ENCODE assay signal across 14 cellular contexts in genomic region chr2:226790006-226790405, GRCh38. TPM values are rescaled to one million over a fixed set of nuclear protein-coding genes. Genes with fewer than 3 reads are reported as not detected.
DNase-seq lines count a peak whose midpoint lies in the region; ATAC-seq and TF ChIP-seq lines count a peak whose summit lies in the region.
"Had no signal": no experiment of that assay in that cellular context is flagged by ENCODE, and none has a peak within 500 bp of the region (broad histone marks: within the 10 kb centered on the region; RNA-seq: fewer than 3 reads in every experiment).

No MANE protein-coding gene starts in this region.

- H3K36me3 ChIP-seq in adrenal gland (replicated peaks in 1 of 2) (no peaks in the 10 kb centered on the region), liver (ENCODE audit: control insufficient read depth in 4 of 4, insufficient read depth in 3 of 4, low read depth in 1 of 4, low read length in 3 of 4) (peaks cover 0 to 4% (median 0%) of the 10 kb centered on the region in 4 donors), thyroid gland (peaks cover 0 to 2% of the 10 kb centered on the region in 2 donors)
- H3K36me3 ChIP-seq: BLaER1 had no signal

- peak; percentile 28 to 46 for TF ChIP-seq RAD21 in liver (IDR thresholded peaks at IDR 0.05)

- no peak overlapping the region for H3K27ac Mint-ChIP-seq in activated naive CD4-positive, alpha-beta T cell treated with anti-CD3 and anti-CD28 coated beads, Interleukin-2, amount 50 U/mL, for 24 hours
- H3K27ac Mint-ChIP-seq in activated naive CD4-positive, alpha-beta T cell treated with anti-CD3 and anti-CD28 coated beads, Interleukin-2, amount 50 U/mL, for 72 hours = no peak overlapping the region

- no peak for DNase-seq in activated naive CD4-positive, alpha-beta T cell treated with anti-CD3 and anti-CD28 coated beads, Interleukin-2, amount 50 U/mL, for 72 hours (ENCODE audit: low spot score in 2 of 2)
- peak; percentile 58 to 83 (median 78) for DNase-seq in adrenal gland
- no peak for DNase-seq in thyroid gland
- no peak for DNase-seq in head of caudate nucleus
- no peak for DNase-seq in hepatic stellate cell (ENCODE audit: low spot score)
- DNase-seq: activated CD4-positive, alpha-beta T cell treated with anti-CD3 and anti-CD28 coated beads, Interleukin-2, amount 50 U/mL, for 48 hours; foreskin keratinocyte; NCI-H345 had no signal

- H3K9me3 Mint-ChIP-seq in activated naive CD4-positive, alpha-beta T cell treated with anti-CD3 and anti-CD28 coated beads, Interleukin-2, amount 50 U/mL, for 24 hours = no peaks in the 10 kb centered on the region
- no peaks in the 10 kb centered on the region for H3K9me3 Mint-ChIP-seq in activated naive CD4-positive, alpha-beta T cell treated with anti-CD3 and anti-CD28 coated beads, Interleukin-2, amount 50 U/mL, for 72 hours

- no peak for ATAC-seq in activated naive CD4-positive, alpha-beta T cell treated with anti-CD3 and anti-CD28 coated beads, Interleukin-2, amount 50 U/mL, for 72 hours
- ATAC-seq in GM21515 (IDR thresholded peaks at IDR 0.05; ENCODE audit: unreplicated experiment) = no peak
- ATAC-seq: foreskin keratinocyte had no signal

- no peaks in the 10 kb centered on the region for H3K36me3 Mint-ChIP-seq in activated naive CD4-positive, alpha-beta T cell treated with anti-CD3 and anti-CD28 coated beads, Interleukin-2, amount 50 U/mL, for 24 hours
- peaks cover 9 to 15% of the 10 kb centered on the region in 2 donors for H3K36me3 Mint-ChIP-seq in activated naive CD4-positive, alpha-beta T cell treated with anti-CD3 and anti-CD28 coated beads, Interleukin-2, amount 50 U/mL, for 72 hours

- H3K27ac ChIP-seq in adrenal gland = peak overlapping the region; percentile 84 to 97 (median 91)
- H3K27ac ChIP-seq in liver (ENCODE audit: low read depth in 1 of 2, low read length in 2 of 2) = peak overlapping the region; percentile 50 to 99
- peak overlapping the region in 2 of 3 donors; percentile 94 to 98 for H3K27ac ChIP-seq in thyroid gland
- H3K27ac ChIP-seq: SJSA1 had no signal

- peak overlapping the region; percentile 58 for H3K4me3 Mint-ChIP-seq in activated naive CD4-positive, alpha-beta T cell treated with anti-CD3 and anti-CD28 coated beads, Interleukin-2, amount 50 U/mL, for 24 hours

- H3K27me3 ChIP-seq in adrenal gland (no peaks in the 10 kb centered on the region), liver (ENCODE audit: control insufficient read depth in 4 of 4, insufficient read depth in 4 of 4, low read length in 3 of 4) (no peaks in the 10 kb centered on the region), thyroid gland (no peaks in the 10 kb centered on the region)
- H3K27me3 ChIP-seq: BLaER1, foreskin keratinocyte, SJSA1 had no signal

- H3K4me1 Mint-ChIP-seq in activated naive CD4-positive, alpha-beta T cell treated with anti-CD3 and anti-CD28 coated beads, Interleukin-2, amount 50 U/mL, for 24 hours = peaks cover 79% of the 10 kb centered on the region

- no peaks in the 10 kb centered on the region for H3K27me3 Mint-ChIP-seq in activated naive CD4-positive, alpha-beta T cell treated with anti-CD3 and anti-CD28 coated beads, Interleukin-2, amount 50 U/mL, for 24 hours

- H3K4me3 ChIP-seq in adrenal gland = no peak overlapping the region
- no peak overlapping the region for H3K4me3 ChIP-seq in liver (ENCODE audit: low read depth in 1 of 3, low read length in 3 of 3)
- H3K4me3 ChIP-seq in thyroid gland (replicated peaks in 1 of 3) = no peak overlapping the region
- H3K4me3 ChIP-seq: lung, SJSA1 had no signal

- H3K4me1 ChIP-seq in adrenal gland (replicated peaks in 1 of 2) (peaks cover 39 to 59% of the 10 kb centered on the region in 2 donors), liver (ENCODE audit: control insufficient read depth in 4 of 4, insufficient read depth in 4 of 4, low read length in 3 of 4) (peaks cover 2 to 45% (median 27%) of the 10 kb centered on the region in 4 donors), thyroid gland (peaks cover 25 to 36% of the 10 kb centered on the region in 2 donors)

- H3K9me3 ChIP-seq in adrenal gland (replicated peaks in 1 of 3) (no peaks in the 10 kb centered on the region), liver (ENCODE audit: control insufficient read depth in 4 of 4, low read length in 3 of 4) (no peaks in the 10 kb centered on the region), thyroid gland (no peaks in the 10 kb centered on the region)
- H3K9me3 ChIP-seq: SJSA1 had no signal

- H3K9ac ChIP-seq in liver (ENCODE audit: low read depth in 1 of 2, low read length in 2 of 2) = no peak overlapping the region

- 26 to 42% (median 31%) methylated on average over 1 of the region's 1 CpG for WGBS in adrenal gland, 4 donors
- WGBS in liver = 87% methylated on average over 1 of the region's 1 CpG
- 65 to 79% methylated on average over 1 of the region's 1 CpG for WGBS in thyroid gland, 2 donors

- no peak for TF ChIP-seq CTCF in adrenal gland (IDR thresholded peaks at IDR 0.05)
- no peak for TF ChIP-seq CTCF in liver (IDR thresholded peaks at IDR 0.05; ENCODE audit: low read depth, low read length, missing input control)
- TF ChIP-seq CTCF in thyroid gland (IDR thresholded peaks at IDR 0.05) = no peak

- intact Hi-C loops in adrenal gland (cut with DNase I) = loop anchor here (10.0 kb wide), 5 partner anchors 125 to 665 kb away; no protein-coding TSS in a partner anchor
- intact Hi-C loops in thyroid gland (cut with DNase I) = loop anchor here (10.0 kb wide), 1 partner anchor 145 kb away; no protein-coding TSS in a partner anchor
- intact Hi-C loops in head of caudate nucleus (cut with DNase I) = loop anchor here (10.0 kb wide), 2 partner anchors 575 to 755 kb away; no protein-coding TSS in a partner anchor

- TF ChIP-seq POLR2A in adrenal gland (IDR thresholded peaks at IDR 0.05) (peak in 1 of 2 donors; percentile 14), thyroid gland (IDR thresholded peaks at IDR 0.05) (no peak)

TF ChIP-seq in liver, 16 proteins besides CTCF, POLR2A, EP300 and RAD21 (continues in another document):
- TF ChIP-seq FOXA2 (IDR thresholded peaks at IDR 0.05) (no peak), YY1 (IDR thresholded peaks at IDR 0.05) (peak; percentile 28), EGR1 (IDR thresholded peaks at IDR 0.05; ENCODE audit: low read depth in 2 of 2) (no peak), JUND (IDR thresholded peaks at IDR 0.05) (peak; percentile 47 to 73), RXRA (IDR thresholded peaks at IDR 0.05) (peak in 1 of 2 donors; percentile 57), FOXA1 (IDR thresholded peaks at IDR 0.05) (no peak), HNF4A (conservative IDR thresholded peaks at IDR 0.05) (peak; percentile 71 to 76), REST (IDR thresholded peaks at IDR 0.05) (peak; percentile 20), NR2F2 (IDR thresholded peaks at IDR 0.05) (peak; percentile 54), SP1 (IDR thresholded peaks at IDR 0.05) (peak; percentile 65)
- TF ChIP-seq, protein P1, sequence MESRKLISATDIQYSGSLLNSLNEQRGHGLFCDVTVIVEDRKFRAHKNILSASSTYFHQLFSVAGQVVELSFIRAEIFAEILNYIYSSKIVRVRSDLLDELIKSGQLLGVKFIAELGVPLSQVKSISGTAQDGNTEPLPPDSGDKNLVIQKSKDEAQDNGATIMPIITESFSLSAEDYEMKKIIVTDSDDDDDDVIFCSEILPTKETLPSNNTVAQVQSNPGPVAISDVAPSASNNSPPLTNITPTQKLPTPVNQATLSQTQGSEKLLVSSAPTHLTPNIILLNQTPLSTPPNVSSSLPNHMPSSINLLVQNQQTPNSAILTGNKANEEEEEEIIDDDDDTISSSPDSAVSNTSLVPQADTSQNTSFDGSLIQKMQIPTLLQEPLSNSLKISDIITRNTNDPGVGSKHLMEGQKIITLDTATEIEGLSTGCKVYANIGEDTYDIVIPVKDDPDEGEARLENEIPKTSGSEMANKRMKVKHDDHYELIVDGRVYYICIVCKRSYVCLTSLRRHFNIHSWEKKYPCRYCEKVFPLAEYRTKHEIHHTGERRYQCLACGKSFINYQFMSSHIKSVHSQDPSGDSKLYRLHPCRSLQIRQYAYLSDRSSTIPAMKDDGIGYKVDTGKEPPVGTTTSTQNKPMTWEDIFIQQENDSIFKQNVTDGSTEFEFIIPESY (IDR thresholded peaks at IDR 0.05) = no peak

RNA-seq across cellular contexts. Expression of gene IRS1, which starts 9.6 kb away (rescaled TPM):
- 1 to 10 TPM; 1.2 to 2.7 TPM for total RNA-seq in activated naive CD4-positive, alpha-beta T cell treated with anti-CD3 and anti-CD28 coated beads, Interleukin-2, amount 50 U/mL, for 72 hours
- total RNA-seq in adrenal gland (10 to 100 TPM; 15.5 to 55.7 (median 40.9) TPM), liver (10 to 100 TPM in 1 of 2 donors, 1 to 10 TPM in 1; 8.3 to 11.6 TPM), thyroid gland (100 to 1,000 TPM in 2 of 4 donors, 10 to 100 TPM in 2; 61.9 to 166 (median 98.7) TPM)
- polyA plus RNA-seq in adrenal gland (10 to 100 TPM in 2 of 3 donors, 1 to 10 TPM in 1; 10.0 to 14.5 (median 14.3) TPM), liver (1 to 10 TPM; 7.4 to 8.9 TPM)

RNA-seq across cellular contexts. Expression of gene RHBDD1, which starts 45.8 kb away (rescaled TPM):
- 10 to 100 TPM; 35.5 to 40.4 TPM for total RNA-seq in activated naive CD4-positive, alpha-beta T cell treated with anti-CD3 and anti-CD28 coated beads, Interleukin-2, amount 50 U/mL, for 72 hours
- total RNA-seq in adrenal gland (10 to 100 TPM in 7 of 8 donors, 1 to 10 TPM in 1; 6.0 to 42.0 (median 27.6) TPM), liver (10 to 100 TPM; 22.6 to 45.8 TPM), thyroid gland (10 to 100 TPM; 17.2 to 36.5 (median 26.2) TPM)
- polyA plus RNA-seq in adrenal gland (10 to 100 TPM in 1 of 3 donors, 1 to 10 TPM in 2; 3.9 to 28.7 (median 4.8) TPM), liver (1 to 10 TPM; 8.5 to 9.6 TPM)

Comparison
In these comparisons a context has a peak if more than half of its experiments do, and no peak if none do; other contexts are left out.
1. DNase-seq: peak in adrenal gland (7 of 7); none in activated naive CD4-positive, alpha-beta T cell treated with anti-CD3 and anti-CD28 coated beads, Interleukin-2, amount 50 U/mL, for 72 hours (0 of 2), thyroid gland (0 of 2), head of caudate nucleus (0 of 42) and hepatic stellate cell (single experiment).
2. Peak in every context shown above with its lines, with median percentiles within 50 percentile points of each other: H3K27ac ChIP-seq.